In the genomic region with DNA sequence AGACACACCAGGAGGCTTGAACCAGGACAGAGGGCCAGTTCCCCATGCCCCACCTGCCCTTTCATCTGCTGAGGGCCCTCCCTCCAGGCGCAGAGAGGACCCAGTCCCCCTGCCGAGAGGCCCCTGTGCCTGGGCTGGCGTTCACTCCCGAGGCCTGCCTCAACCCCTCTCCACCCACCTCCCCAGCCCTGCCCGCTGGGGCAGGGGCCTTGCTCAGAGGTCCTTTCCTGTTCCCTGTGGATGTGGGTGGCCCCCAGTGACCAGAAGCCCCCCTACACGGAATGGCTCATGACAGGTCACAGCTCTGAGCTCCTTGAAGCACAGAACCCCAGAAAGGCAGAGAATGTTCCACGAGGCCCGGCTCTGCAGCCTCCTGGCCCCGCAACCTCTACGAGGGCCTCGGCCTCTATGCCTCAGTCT, we compare ENCODE assay signal across 1 cellular context.
A peak's percentile ranks its signal among the peaks of the same experiment; 100 is the strongest.
TF ChIP-seq lines count a peak whose summit lies in the region.

No MANE protein-coding gene starts in this region.

TF ChIP-seq in HepG2, 621 proteins besides CTCF, POLR2A, EP300 and RAD21:
- peak; percentile 36 for TF ChIP-seq RBFOX2 (IDR thresholded peaks at IDR 0.05; ENCODE audit: low read depth, low read length)
- TF ChIP-seq ZSCAN29 (CRISPR knock-in tag; conservative IDR thresholded peaks at IDR 0.05), result no peak
- no peak for TF ChIP-seq KDM5A (IDR thresholded peaks at IDR 0.05; ENCODE audit: borderline replicate concordance, low read length)
- peak; percentile 51 for TF ChIP-seq AGO2 (optimal IDR thresholded peaks at IDR 0.05; ENCODE audit: low read depth, low read length)
- no peak for TF ChIP-seq ETV6 (CRISPR knock-in tag; conservative IDR thresholded peaks at IDR 0.05)
- no peak for TF ChIP-seq SOX5 (CRISPR knock-in tag; IDR thresholded peaks at IDR 0.05; ENCODE audit: borderline replicate concordance)
- no peak for TF ChIP-seq CBX1 (IDR thresholded peaks at IDR 0.05; ENCODE audit: low read depth)
- no peak for TF ChIP-seq ZFP36L1 (CRISPR knock-in tag; IDR thresholded peaks at IDR 0.05)
- TF ChIP-seq ARID2 (CRISPR knock-in tag; IDR thresholded peaks at IDR 0.05; ENCODE audit: borderline replicate concordance), result no peak
- no peak for TF ChIP-seq SNRNP70 (IDR thresholded peaks at IDR 0.05; ENCODE audit: low read depth, low read length)
- TF ChIP-seq, protein P1, sequence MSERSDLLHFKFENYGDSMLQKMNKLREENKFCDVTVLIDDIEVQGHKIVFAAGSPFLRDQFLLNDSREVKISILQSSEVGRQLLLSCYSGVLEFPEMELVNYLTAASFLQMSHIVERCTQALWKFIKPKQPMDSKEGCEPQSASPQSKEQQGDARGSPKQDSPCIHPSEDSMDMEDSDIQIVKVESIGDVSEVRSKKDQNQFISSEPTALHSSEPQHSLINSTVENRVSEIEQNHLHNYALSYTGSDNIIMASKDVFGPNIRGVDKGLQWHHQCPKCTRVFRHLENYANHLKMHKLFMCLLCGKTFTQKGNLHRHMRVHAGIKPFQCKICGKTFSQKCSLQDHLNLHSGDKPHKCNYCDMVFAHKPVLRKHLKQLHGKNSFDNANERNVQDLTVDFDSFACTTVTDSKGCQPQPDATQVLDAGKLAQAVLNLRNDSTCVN (CRISPR knock-in tag; IDR thresholded peaks at IDR 0.05; ENCODE audit: borderline replicate concordance), result no peak
- TF ChIP-seq ZNF777 (CRISPR knock-in tag; IDR thresholded peaks at IDR 0.05), result no peak
